In the genomic region with DNA sequence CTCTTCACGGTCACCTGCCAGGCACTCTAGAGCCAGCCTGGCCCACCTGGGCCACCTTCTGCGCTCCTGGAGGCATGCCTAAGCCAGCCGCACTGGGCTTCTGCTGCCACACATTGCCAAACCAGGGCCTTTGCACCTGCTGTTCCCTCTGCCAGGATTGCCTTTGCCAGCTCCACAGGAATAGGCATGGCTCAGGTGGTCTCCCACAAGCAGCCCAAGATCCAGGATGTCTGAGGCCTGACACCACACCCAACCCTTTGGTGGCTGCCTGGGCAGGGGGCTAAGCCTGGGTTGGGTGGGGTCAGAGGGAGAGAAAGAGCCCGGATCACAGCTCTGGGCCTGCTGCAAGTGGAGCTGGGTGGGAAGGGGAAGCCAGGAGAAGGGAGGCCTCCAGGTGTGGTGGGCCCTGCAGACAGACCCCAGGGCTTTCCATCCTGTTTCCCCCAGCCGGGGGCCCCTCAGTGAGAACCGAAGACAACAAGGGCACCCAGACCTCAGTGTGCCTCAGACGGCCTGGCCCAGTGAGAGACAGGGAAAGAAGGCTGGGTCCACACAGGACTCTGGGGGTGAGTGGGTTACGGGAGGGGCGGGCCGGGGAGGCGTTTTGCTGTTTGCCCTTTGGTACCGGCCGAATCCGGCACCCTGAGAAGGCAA, we compare ENCODE assay signal across 9 cellular contexts. TPM values are rescaled to one million over a fixed set of nuclear protein-coding genes. Genes with fewer than 3 reads are reported as not detected.
A peak's percentile ranks its signal among the peaks of the same experiment; 100 is the strongest.
DNase-seq lines count a peak whose midpoint lies in the region; ATAC-seq and TF ChIP-seq lines count a peak whose summit lies in the region.
"Had no signal": no experiment of that assay in that cellular context is flagged by ENCODE, and none has a peak within 500 bp of the region (broad histone marks: within the 10 kb centered on the region; RNA-seq: fewer than 3 reads in every experiment).

No MANE protein-coding gene starts in this region.

- TF ChIP-seq POLR2A in spleen (IDR thresholded peaks at IDR 0.05) = no peak

- POLR2A ChIA-PET in activated naive CD8-positive, alpha-beta T cell treated with anti-CD3 and anti-CD28 coated beads, Interleukin-2, amount 10 ng/mL, durations not matched to agents 7 days and 5 days (lab: Charles Lee) = interaction anchor here (2.5 kb wide), 1 partner anchor 29 kb away, joined by 8 read pairs; no protein-coding TSS in a partner anchor

- no peak for TF ChIP-seq CTCF in spleen (IDR thresholded peaks at IDR 0.05 in 8 of 11, conservative IDR thresholded peaks at IDR 0.05 in 3 of 11)

- no peaks in the 10 kb centered on the region for H3K27me3 Mint-ChIP-seq in activated naive CD8-positive, alpha-beta T cell treated with anti-CD3 and anti-CD28 coated beads, Interleukin-2, amount 10 ng/mL, durations not matched to agents 7 days and 5 days

- H3K27ac Mint-ChIP-seq in activated naive CD8-positive, alpha-beta T cell treated with anti-CD3 and anti-CD28 coated beads, Interleukin-2, amount 10 ng/mL, durations not matched to agents 7 days and 5 days = peak overlapping the region; percentile 79

- H3K4me1 ChIP-seq in spleen = peaks cover 32 to 96% (median 65%) of the 10 kb centered on the region in 6 donors
- H3K4me1 ChIP-seq: SJSA1 had no signal

- ATAC-seq in GM19455 (IDR thresholded peaks at IDR 0.05; ENCODE audit: unreplicated experiment) = peak; percentile 6
- ATAC-seq in HG03103 (IDR thresholded peaks at IDR 0.05; ENCODE audit: low read depth, unreplicated experiment) = peak; percentile 3
- ATAC-seq in activated naive CD8-positive, alpha-beta T cell treated with anti-CD3 and anti-CD28 coated beads, Interleukin-2, amount 10 ng/mL, durations not matched to agents 7 days and 5 days (ENCODE audit: low read depth) = peak; percentile 14

- peaks cover 43% of the 10 kb centered on the region for H3K4me1 Mint-ChIP-seq in activated naive CD8-positive, alpha-beta T cell treated with anti-CD3 and anti-CD28 coated beads, Interleukin-2, amount 10 ng/mL, durations not matched to agents 7 days and 5 days

- peak overlapping the region; percentile 85 to 98 (median 93) for H3K27ac ChIP-seq in spleen
- H3K27ac ChIP-seq: SJSA1 had no signal

- no peaks in the 10 kb centered on the region for H3K27me3 ChIP-seq in spleen (replicated peaks in 1 of 7)
- H3K27me3 ChIP-seq: SJSA1 had no signal

- WGBS in spleen, 5 donors = 40 to 45% (median 42%) methylated on average over 13 to 14 of the region's 14 CpGs

- H3K4me3 ChIP-seq in spleen = peak overlapping the region in 1 of 8 donors; percentile 88
- H3K4me3 ChIP-seq: SJSA1 had no signal

- H3K4me3 Mint-ChIP-seq in activated naive CD8-positive, alpha-beta T cell treated with anti-CD3 and anti-CD28 coated beads, Interleukin-2, amount 10 ng/mL, durations not matched to agents 7 days and 5 days = peak overlapping the region; percentile 61

- H3K36me3 Mint-ChIP-seq in activated naive CD8-positive, alpha-beta T cell treated with anti-CD3 and anti-CD28 coated beads, Interleukin-2, amount 10 ng/mL, durations not matched to agents 7 days and 5 days = peaks cover 4% of the 10 kb centered on the region

- intact Hi-C loops in spleen (cut with DNase I; ENCODE audit: low total_unique reads) = loop anchor here (10.0 kb wide), 1 partner anchor 53 kb away; no protein-coding TSS in a partner anchor

- no peaks in the 10 kb centered on the region for H3K9me3 Mint-ChIP-seq in activated naive CD8-positive, alpha-beta T cell treated with anti-CD3 and anti-CD28 coated beads, Interleukin-2, amount 10 ng/mL, durations not matched to agents 7 days and 5 days

- peaks cover 0 to 3% (median 0%) of the 10 kb centered on the region in 6 donors for H3K36me3 ChIP-seq in spleen
- H3K36me3 ChIP-seq: SJSA1 had no signal

- DNase-seq in activated naive CD8-positive, alpha-beta T cell treated with anti-CD3 and anti-CD28 coated beads, Interleukin-2, amount 10 ng/mL, durations not matched to agents 7 days and 5 days = no peak
- peak; percentile 86 for DNase-seq in spleen
- DNase-seq in DMS53 (lab: John Stamatoyannopoulos, UW) = no peak
- DNase-seq in NCI-H2171 (lab: John Stamatoyannopoulos, UW) = no peak
- no peak for DNase-seq in OCI-M1 (lab: John Stamatoyannopoulos, UW)
- no peak for DNase-seq in NCI-H524 treated with DMSO at 0.1 percent for 48 hours (lab: John Stamatoyannopoulos, UW)

- no peaks in the 10 kb centered on the region for H3K9me3 ChIP-seq in spleen
- H3K9me3 ChIP-seq: SJSA1 had no signal

RNA-seq across cellular contexts. Expression of a gene that starts 0.7 kb away (rescaled TPM):
- 10 to 100 TPM; 68.0 to 70.4 TPM for total RNA-seq in activated naive CD8-positive, alpha-beta T cell treated with anti-CD3 and anti-CD28 coated beads, Interleukin-2, amount 10 ng/mL, durations not matched to agents 7 days and 5 days
- total RNA-seq in spleen = 10 to 100 TPM; 27.6 to 54.8 (median 35.8) TPM
- 10 to 100 TPM; 50.4 to 68.8 (median 57.4) TPM for polyA plus RNA-seq in spleen
- total RNA-seq: SJSA1 had no signal

RNA-seq across cellular contexts. Expression of a gene that starts 38.2 kb away (rescaled TPM):
- 10 to 100 TPM; 68.1 to 68.2 TPM for total RNA-seq in activated naive CD8-positive, alpha-beta T cell treated with anti-CD3 and anti-CD28 coated beads, Interleukin-2, amount 10 ng/mL, durations not matched to agents 7 days and 5 days
- total RNA-seq in spleen = 10 to 100 TPM; 32.8 to 78.8 (median 44.6) TPM
- polyA plus RNA-seq in spleen = 10 to 100 TPM; 21.7 to 38.9 (median 23.0) TPM
